ENCODE assay signal across 11 cellular contexts in genomic region chr12:47825239-47825639, GRCh38. TPM values are rescaled to one million over a fixed set of nuclear protein-coding genes. Genes with fewer than 3 reads are reported as not detected.
DNase-seq lines count a peak whose midpoint lies in the region; ATAC-seq and TF ChIP-seq lines count a peak whose summit lies in the region.
"Had no signal": no experiment of that assay in that cellular context is flagged by ENCODE, and none has a peak within 500 bp of the region (broad histone marks: within the 10 kb centered on the region; RNA-seq: fewer than 3 reads in every experiment).

No MANE protein-coding gene starts in this region.

- H3K79me2 ChIP-seq in MM.1S (ENCODE audit: low read length) (peaks cover 4% of the 10 kb centered on the region), Karpas-422 (ENCODE audit: low read length) (peaks cover 4% of the 10 kb centered on the region)

- no peaks in the 10 kb centered on the region for H3K36me3 ChIP-seq in MM.1S (replicated peaks; ENCODE audit: insufficient read depth, low read length)
- no peaks in the 10 kb centered on the region for H3K36me3 ChIP-seq in adipocyte (ENCODE audit: control insufficient read depth, insufficient read depth, low read length, severe bottlenecking)
- H3K36me3 ChIP-seq in thymus (ENCODE audit: control insufficient read depth, insufficient read depth), result no peaks in the 10 kb centered on the region
- H3K36me3 ChIP-seq in Karpas-422 (ENCODE audit: insufficient read depth, low read length), result no peaks in the 10 kb centered on the region

- TF ChIP-seq CTCF in MM.1S (IDR thresholded peaks at IDR 0.05; ENCODE audit: low read length), result no peak
- no peak for TF ChIP-seq CTCF in lower leg skin (IDR thresholded peaks at IDR 0.05)

- no peak overlapping the region for H3K9ac ChIP-seq in MM.1S (ENCODE audit: low read length)
- peak overlapping the region; percentile 27 for H3K9ac ChIP-seq in adipocyte (ENCODE audit: low read length)
- H3K9ac ChIP-seq in Karpas-422 (ENCODE audit: low read length), result no peak overlapping the region
- H3K9ac ChIP-seq: SK-N-SH had no signal

- peaks cover 50% of the 10 kb centered on the region for H3K4me1 ChIP-seq in MM.1S (ENCODE audit: low read length)
- peaks cover 84% of the 10 kb centered on the region for H3K4me1 ChIP-seq in adipocyte (ENCODE audit: control insufficient read depth, insufficient read depth, low read length)
- peaks cover 89% of the 10 kb centered on the region for H3K4me1 ChIP-seq in thymus (ENCODE audit: control insufficient read depth, insufficient read depth, low read length)
- peaks cover 22% of the 10 kb centered on the region for H3K4me1 ChIP-seq in Karpas-422 (ENCODE audit: low read length)

- H3K27ac ChIP-seq in MM.1S (ENCODE audit: low read length) (peak overlapping the region; percentile 59; the same call in 1 of the 2 replicates), thymus (ENCODE audit: low read depth) (peak overlapping the region; percentile 90), Karpas-422 (ENCODE audit: low read length) (no peak overlapping the region)

- peak overlapping the region; percentile 59; the same call in 1 of the 2 replicates for H3K4me2 ChIP-seq in MM.1S (ENCODE audit: low read depth, low read length)
- no peak overlapping the region for H3K4me2 ChIP-seq in Karpas-422 (ENCODE audit: low read depth, low read length, poor library complexity, severe bottlenecking)
- H3K4me2 ChIP-seq: SK-N-SH had no signal

- WGBS in lower leg skin, 2 donors, result 12 to 26% methylated on average over 3 of the region's 3 CpGs
- 83% methylated on average over 3 of the region's 3 CpGs for WGBS in thymus

- H2AFZ ChIP-seq in MM.1S (ENCODE audit: low read length) (no peak overlapping the region), Karpas-422 (ENCODE audit: low read length) (no peak overlapping the region)

- H3K9me2 ChIP-seq in MM.1S (replicated peaks; ENCODE audit: insufficient read depth, low read length), result no peaks in the 10 kb centered on the region
- no peaks in the 10 kb centered on the region for H3K9me2 ChIP-seq in Karpas-422 (replicated peaks; ENCODE audit: insufficient read depth, low read length)
- H3K9me2 ChIP-seq: SK-N-SH had no signal

- H3K9me3 ChIP-seq in MM.1S (replicated peaks; ENCODE audit: insufficient read depth, low read length) (no peaks in the 10 kb centered on the region), adipocyte (ENCODE audit: control insufficient read depth, low read length) (no peaks in the 10 kb centered on the region), thymus (ENCODE audit: control insufficient read depth) (no peaks in the 10 kb centered on the region), Karpas-422 (ENCODE audit: low read length) (no peaks in the 10 kb centered on the region)
- H3K9me3 ChIP-seq: SK-N-SH had no signal

- no peaks in the 10 kb centered on the region for H4K20me1 ChIP-seq in MM.1S (ENCODE audit: insufficient read depth, low read length)
- no peaks in the 10 kb centered on the region for H4K20me1 ChIP-seq in Karpas-422 (ENCODE audit: insufficient read depth, low read depth, low read length)

- intact Hi-C loops in lower leg skin (cut with DNase I; ENCODE audit: low total_unique reads), result no loop called here

- no peak for ATAC-seq in HG03378 (IDR thresholded peaks at IDR 0.05; ENCODE audit: unreplicated experiment)

- no peaks in the 10 kb centered on the region for H3K27me3 ChIP-seq in MM.1S (replicated peaks; ENCODE audit: insufficient read depth, low read length)
- H3K27me3 ChIP-seq in adipocyte (replicated peaks; ENCODE audit: control insufficient read depth, insufficient read depth, low read length), result no peaks in the 10 kb centered on the region
- H3K27me3 ChIP-seq in thymus (ENCODE audit: control insufficient read depth, insufficient read depth), result no peaks in the 10 kb centered on the region
- H3K27me3 ChIP-seq in Karpas-422 (ENCODE audit: low read length), result no peaks in the 10 kb centered on the region

- H3F3A ChIP-seq in MM.1S (ENCODE audit: insufficient read depth, low read length), result peaks cover 14% of the 10 kb centered on the region

- H3K4me3 ChIP-seq in MM.1S (ENCODE audit: low read length) (no peak overlapping the region), adipocyte (ENCODE audit: low read length) (no peak overlapping the region), lower leg skin (ENCODE audit: low read depth, poor library complexity, severe bottlenecking) (no peak overlapping the region), thymus (ENCODE audit: low read length) (no peak overlapping the region), Karpas-422 (ENCODE audit: low read length) (no peak overlapping the region)

- TF ChIP-seq POLR2A in lower leg skin (IDR thresholded peaks at IDR 0.05), result no peak

- no peak for DNase-seq in MM.1S
- DNase-seq in adipocyte (ENCODE audit: low read depth), result peak; percentile 15
- DNase-seq in lower leg skin (ENCODE audit: low spot score in 2 of 2), result peak; percentile 68 to 95
- DNase-seq in Karpas-422, result no peak
- DNase-seq in activated CD4-positive, CD25-positive, alpha-beta regulatory T cell (lab: John Stamatoyannopoulos, UW), result no peak
- DNase-seq: activated effector memory CD4-positive, alpha-beta T cell treated with Interleukin-2 at 50 U/mL for 16 hours; foreskin melanocyte; NCI-H2029 treated with DMSO at 0.1 percent for 48 hours; SK-N-SH had no signal

RNA-seq across cellular contexts. Expression of gene HDAC7, which starts 5.5 kb away (rescaled TPM):
- 100 to 1,000 TPM in 1 of 4 donors, 10 to 100 TPM in 3; 56.3 to 114 (median 63.5) TPM for total RNA-seq in lower leg skin
- polyA plus RNA-seq in thymus, result 130 TPM
- total RNA-seq in Karpas-422 (2014; rRNA removed; shearing (Covaris generic); ENCODE audit: low replicate concordance), result 36.2 and 54.8 TPM in 2 replicates

RNA-seq across cellular contexts. Expression of gene SLC48A1, which starts 52.2 kb away (rescaled TPM):
- total RNA-seq in lower leg skin, result 10 to 100 TPM; 28.2 to 51.7 (median 48.6) TPM
- 9.3 TPM for polyA plus RNA-seq in thymus
- total RNA-seq in Karpas-422 (2014; rRNA removed; shearing (Covaris generic); ENCODE audit: low replicate concordance), result 21.5 and 21.9 TPM in 2 replicates

Comparison
In these comparisons a context has a peak if more than half of its experiments do, and no peak if none do; other contexts are left out.
1. DNase-seq: peak in adipocyte (single experiment) and lower leg skin (2 of 2); none in MM.1S (single experiment), Karpas-422 (single experiment) and activated CD4-positive, CD25-positive, alpha-beta regulatory T cell (0 of 4).